ENCODE assay signal across 3 cellular contexts in the genomic region with DNA sequence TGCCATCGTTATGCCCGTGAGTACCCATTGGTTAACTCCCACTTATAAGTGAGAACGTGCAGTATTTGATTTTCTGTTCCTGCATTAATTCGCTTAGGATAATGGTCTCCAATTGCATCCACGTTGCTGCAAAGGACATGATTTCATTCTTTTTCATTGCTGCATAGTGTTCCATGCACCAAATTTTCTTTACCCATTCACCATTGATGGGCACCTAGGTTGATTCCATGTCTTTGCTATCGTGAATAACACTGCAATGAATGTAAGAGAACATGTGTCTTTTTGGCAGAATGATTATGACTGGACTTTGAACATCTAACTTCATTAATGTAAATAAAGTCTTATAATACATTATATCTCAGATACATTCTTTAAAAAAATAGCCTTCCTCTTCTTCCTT.
A peak's percentile ranks its signal among the peaks of the same experiment; 100 is the strongest.
TF ChIP-seq lines count a peak whose summit lies in the region.

No MANE protein-coding gene starts in this region.

TF ChIP-seq in HEK293, 187 proteins besides CTCF, POLR2A, EP300 and RAD21:
- TF ChIP-seq, protein P1, sequence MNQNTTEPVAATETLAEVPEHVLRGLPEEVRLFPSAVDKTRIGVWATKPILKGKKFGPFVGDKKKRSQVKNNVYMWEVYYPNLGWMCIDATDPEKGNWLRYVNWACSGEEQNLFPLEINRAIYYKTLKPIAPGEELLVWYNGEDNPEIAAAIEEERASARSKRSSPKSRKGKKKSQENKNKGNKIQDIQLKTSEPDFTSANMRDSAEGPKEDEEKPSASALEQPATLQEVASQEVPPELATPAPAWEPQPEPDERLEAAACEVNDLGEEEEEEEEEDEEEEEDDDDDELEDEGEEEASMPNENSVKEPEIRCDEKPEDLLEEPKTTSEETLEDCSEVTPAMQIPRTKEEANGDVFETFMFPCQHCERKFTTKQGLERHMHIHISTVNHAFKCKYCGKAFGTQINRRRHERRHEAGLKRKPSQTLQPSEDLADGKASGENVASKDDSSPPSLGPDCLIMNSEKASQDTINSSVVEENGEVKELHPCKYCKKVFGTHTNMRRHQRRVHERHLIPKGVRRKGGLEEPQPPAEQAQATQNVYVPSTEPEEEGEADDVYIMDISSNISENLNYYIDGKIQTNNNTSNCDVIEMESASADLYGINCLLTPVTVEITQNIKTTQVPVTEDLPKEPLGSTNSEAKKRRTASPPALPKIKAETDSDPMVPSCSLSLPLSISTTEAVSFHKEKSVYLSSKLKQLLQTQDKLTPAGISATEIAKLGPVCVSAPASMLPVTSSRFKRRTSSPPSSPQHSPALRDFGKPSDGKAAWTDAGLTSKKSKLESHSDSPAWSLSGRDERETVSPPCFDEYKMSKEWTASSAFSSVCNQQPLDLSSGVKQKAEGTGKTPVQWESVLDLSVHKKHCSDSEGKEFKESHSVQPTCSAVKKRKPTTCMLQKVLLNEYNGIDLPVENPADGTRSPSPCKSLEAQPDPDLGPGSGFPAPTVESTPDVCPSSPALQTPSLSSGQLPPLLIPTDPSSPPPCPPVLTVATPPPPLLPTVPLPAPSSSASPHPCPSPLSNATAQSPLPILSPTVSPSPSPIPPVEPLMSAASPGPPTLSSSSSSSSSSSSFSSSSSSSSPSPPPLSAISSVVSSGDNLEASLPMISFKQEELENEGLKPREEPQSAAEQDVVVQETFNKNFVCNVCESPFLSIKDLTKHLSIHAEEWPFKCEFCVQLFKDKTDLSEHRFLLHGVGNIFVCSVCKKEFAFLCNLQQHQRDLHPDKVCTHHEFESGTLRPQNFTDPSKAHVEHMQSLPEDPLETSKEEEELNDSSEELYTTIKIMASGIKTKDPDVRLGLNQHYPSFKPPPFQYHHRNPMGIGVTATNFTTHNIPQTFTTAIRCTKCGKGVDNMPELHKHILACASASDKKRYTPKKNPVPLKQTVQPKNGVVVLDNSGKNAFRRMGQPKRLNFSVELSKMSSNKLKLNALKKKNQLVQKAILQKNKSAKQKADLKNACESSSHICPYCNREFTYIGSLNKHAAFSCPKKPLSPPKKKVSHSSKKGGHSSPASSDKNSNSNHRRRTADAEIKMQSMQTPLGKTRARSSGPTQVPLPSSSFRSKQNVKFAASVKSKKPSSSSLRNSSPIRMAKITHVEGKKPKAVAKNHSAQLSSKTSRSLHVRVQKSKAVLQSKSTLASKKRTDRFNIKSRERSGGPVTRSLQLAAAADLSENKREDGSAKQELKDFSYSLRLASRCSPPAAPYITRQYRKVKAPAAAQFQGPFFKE (tag by site-specific recombination; IDR thresholded peaks at IDR 0.05; ENCODE audit: borderline replicate concordance): no peak
- no peak for TF ChIP-seq FEZF1 (tag by site-specific recombination; IDR thresholded peaks at IDR 0.05)
- TF ChIP-seq ZNF146 (tag by site-specific recombination; IDR thresholded peaks at IDR 0.05): peak; percentile 61
- no peak for TF ChIP-seq KLF17 (tag by site-specific recombination; IDR thresholded peaks at IDR 0.05)
- TF ChIP-seq ZNF580 (tag by site-specific recombination; IDR thresholded peaks at IDR 0.05): 0 out of 2 replicates have a peak, but pooled peaks have one; percentile 25

TF ChIP-seq in IMR-90, 13 proteins besides CTCF, POLR2A, EP300 and RAD21:
- TF ChIP-seq, protein P2, sequence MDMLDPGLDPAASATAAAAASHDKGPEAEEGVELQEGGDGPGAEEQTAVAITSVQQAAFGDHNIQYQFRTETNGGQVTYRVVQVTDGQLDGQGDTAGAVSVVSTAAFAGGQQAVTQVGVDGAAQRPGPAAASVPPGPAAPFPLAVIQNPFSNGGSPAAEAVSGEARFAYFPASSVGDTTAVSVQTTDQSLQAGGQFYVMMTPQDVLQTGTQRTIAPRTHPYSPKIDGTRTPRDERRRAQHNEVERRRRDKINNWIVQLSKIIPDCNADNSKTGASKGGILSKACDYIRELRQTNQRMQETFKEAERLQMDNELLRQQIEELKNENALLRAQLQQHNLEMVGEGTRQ (IDR thresholded peaks at IDR 0.05; ENCODE audit: low read depth, low read length): no peak
- TF ChIP-seq RFX5 (IDR thresholded peaks at IDR 0.05; ENCODE audit: low read depth, low read length) (no peak), NFE2L2 (IDR thresholded peaks at IDR 0.05; ENCODE audit: low read depth, low read length) (no peak), CEBPB (IDR thresholded peaks at IDR 0.05; ENCODE audit: low read depth, low read length) (no peak), MAFK (IDR thresholded peaks at IDR 0.05; ENCODE audit: low read depth, low read length) (no peak), CHD1 (IDR thresholded peaks at IDR 0.05; ENCODE audit: low read depth, low read length) (no peak), MXI1 (IDR thresholded peaks at IDR 0.05; ENCODE audit: borderline replicate concordance, low read depth, low read length) (no peak), SMC3 (IDR thresholded peaks at IDR 0.05; ENCODE audit: low read depth, low read length) (no peak), RCOR1 (IDR thresholded peaks at IDR 0.05; ENCODE audit: insufficient replicate concordance, low read length) (no peak), MAZ (IDR thresholded peaks at IDR 0.05; ENCODE audit: borderline replicate concordance, low read depth, low read length) (no peak), FOS (IDR thresholded peaks at IDR 0.05; ENCODE audit: low read depth, low read length) (no peak), BHLHE40 (IDR thresholded peaks at IDR 0.05; ENCODE audit: low read depth, low read length) (no peak)
- TF ChIP-seq, protein P3, sequence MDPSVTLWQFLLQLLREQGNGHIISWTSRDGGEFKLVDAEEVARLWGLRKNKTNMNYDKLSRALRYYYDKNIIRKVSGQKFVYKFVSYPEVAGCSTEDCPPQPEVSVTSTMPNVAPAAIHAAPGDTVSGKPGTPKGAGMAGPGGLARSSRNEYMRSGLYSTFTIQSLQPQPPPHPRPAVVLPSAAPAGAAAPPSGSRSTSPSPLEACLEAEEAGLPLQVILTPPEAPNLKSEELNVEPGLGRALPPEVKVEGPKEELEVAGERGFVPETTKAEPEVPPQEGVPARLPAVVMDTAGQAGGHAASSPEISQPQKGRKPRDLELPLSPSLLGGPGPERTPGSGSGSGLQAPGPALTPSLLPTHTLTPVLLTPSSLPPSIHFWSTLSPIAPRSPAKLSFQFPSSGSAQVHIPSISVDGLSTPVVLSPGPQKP (IDR thresholded peaks at IDR 0.05; ENCODE audit: borderline replicate concordance, low read depth, low read length): no peak

TF ChIP-seq in K562, 482 proteins besides CTCF, POLR2A, EP300 and RAD21:
- TF ChIP-seq BCOR (IDR thresholded peaks at IDR 0.05): 0 out of 2 replicates have a peak, but pooled peaks have one; percentile 17
- no peak for TF ChIP-seq ZNF592 (IDR thresholded peaks at IDR 0.05)
- peak; percentile 55 for TF ChIP-seq RBM25 (IDR thresholded peaks at IDR 0.05; ENCODE audit: low read depth, low read length, severe bottlenecking)
- TF ChIP-seq IRF9 (tag; IDR thresholded peaks at IDR 0.05): no peak
- TF ChIP-seq POLR2B (IDR thresholded peaks at IDR 0.05; ENCODE audit: low read depth, partially characterized antibody): no peak
- TF ChIP-seq ZNF146 (CRISPR knock-in tag; IDR thresholded peaks at IDR 0.05; ENCODE audit: unreplicated experiment): peak; percentile 71
TF ChIP-seq in K562: peak in this region for 3.
